ENCODE assay signal across 1 cellular context in genomic region chr19:29623726-29624488, GRCh38.
TF ChIP-seq lines count a peak whose summit lies in the region.

No MANE protein-coding gene starts in this region.

TF ChIP-seq in K562, 482 proteins besides CTCF, POLR2A, EP300 and RAD21 (continued from another document):
- TF ChIP-seq PBX2 (CRISPR knock-in tag; IDR thresholded peaks at IDR 0.05; ENCODE audit: low read depth) (no peak), PBX2 (tag; conservative IDR thresholded peaks at IDR 0.05; ENCODE audit: low read depth) (peak; percentile 78), GTF3C2 (IDR thresholded peaks at IDR 0.05; ENCODE audit: borderline replicate concordance, extremely low read depth, insufficient read length) (no peak), ZNF449 (CRISPR knock-in tag; IDR thresholded peaks at IDR 0.05) (no peak), JUNB (CRISPR knock-in tag; conservative IDR thresholded peaks at IDR 0.05) (no peak), ZNF175 (CRISPR knock-in tag; IDR thresholded peaks at IDR 0.05; ENCODE audit: low read depth) (no peak), POLR2B (IDR thresholded peaks at IDR 0.05; ENCODE audit: low read depth, partially characterized antibody) (no peak), HINFP (tag; conservative IDR thresholded peaks at IDR 0.05; ENCODE audit: low read depth) (0 out of 2 replicates have a peak, but pooled peaks have one; percentile 14), ZSCAN32 (CRISPR knock-in tag; IDR thresholded peaks at IDR 0.05) (no peak), CREB3 (tag; conservative IDR thresholded peaks at IDR 0.05; ENCODE audit: low read depth) (no peak), SRSF1 (IDR thresholded peaks at IDR 0.05; ENCODE audit: low read depth, low read length) (no peak), PML (IDR thresholded peaks at IDR 0.05; ENCODE audit: low read length) (no peak), MEIS2 (IDR thresholded peaks at IDR 0.05; ENCODE audit: partially characterized antibody) (peak; percentile 76), TARDBP (IDR thresholded peaks at IDR 0.05) (no peak), GATAD2B (IDR thresholded peaks at IDR 0.05; ENCODE audit: borderline replicate concordance) (no peak)
